ENCODE assay signal across 2 cellular contexts in the genomic region with DNA sequence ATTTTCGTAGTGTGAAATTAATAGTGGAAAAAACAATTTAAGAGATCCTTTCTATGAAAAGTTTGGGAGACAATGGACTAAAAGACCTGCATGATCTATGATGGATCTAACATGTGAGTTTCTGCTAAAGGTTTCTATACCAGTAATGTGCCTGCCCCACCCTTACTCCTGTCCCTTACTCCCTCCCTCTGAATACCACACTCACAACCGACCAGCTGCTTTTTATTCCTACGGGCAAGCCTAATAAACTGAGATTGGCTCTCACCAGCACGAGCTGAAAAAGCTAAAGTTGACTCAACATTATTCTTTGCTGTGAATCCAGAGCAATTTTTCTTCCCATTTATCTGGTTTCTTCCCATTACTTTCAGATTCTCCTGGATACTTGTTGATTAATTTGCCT.
TF ChIP-seq lines count a peak whose summit lies in the region.

No MANE protein-coding gene starts in this region.

TF ChIP-seq in GM23338, 12 proteins besides CTCF, POLR2A, EP300 and RAD21:
- TF ChIP-seq, protein P1, sequence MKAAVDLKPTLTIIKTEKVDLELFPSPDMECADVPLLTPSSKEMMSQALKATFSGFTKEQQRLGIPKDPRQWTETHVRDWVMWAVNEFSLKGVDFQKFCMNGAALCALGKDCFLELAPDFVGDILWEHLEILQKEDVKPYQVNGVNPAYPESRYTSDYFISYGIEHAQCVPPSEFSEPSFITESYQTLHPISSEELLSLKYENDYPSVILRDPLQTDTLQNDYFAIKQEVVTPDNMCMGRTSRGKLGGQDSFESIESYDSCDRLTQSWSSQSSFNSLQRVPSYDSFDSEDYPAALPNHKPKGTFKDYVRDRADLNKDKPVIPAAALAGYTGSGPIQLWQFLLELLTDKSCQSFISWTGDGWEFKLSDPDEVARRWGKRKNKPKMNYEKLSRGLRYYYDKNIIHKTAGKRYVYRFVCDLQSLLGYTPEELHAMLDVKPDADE (IDR thresholded peaks at IDR 0.05), result no peak
- TF ChIP-seq NANOG (IDR thresholded peaks at IDR 0.05; ENCODE audit: borderline replicate concordance), result no peak
- TF ChIP-seq, protein P2, sequence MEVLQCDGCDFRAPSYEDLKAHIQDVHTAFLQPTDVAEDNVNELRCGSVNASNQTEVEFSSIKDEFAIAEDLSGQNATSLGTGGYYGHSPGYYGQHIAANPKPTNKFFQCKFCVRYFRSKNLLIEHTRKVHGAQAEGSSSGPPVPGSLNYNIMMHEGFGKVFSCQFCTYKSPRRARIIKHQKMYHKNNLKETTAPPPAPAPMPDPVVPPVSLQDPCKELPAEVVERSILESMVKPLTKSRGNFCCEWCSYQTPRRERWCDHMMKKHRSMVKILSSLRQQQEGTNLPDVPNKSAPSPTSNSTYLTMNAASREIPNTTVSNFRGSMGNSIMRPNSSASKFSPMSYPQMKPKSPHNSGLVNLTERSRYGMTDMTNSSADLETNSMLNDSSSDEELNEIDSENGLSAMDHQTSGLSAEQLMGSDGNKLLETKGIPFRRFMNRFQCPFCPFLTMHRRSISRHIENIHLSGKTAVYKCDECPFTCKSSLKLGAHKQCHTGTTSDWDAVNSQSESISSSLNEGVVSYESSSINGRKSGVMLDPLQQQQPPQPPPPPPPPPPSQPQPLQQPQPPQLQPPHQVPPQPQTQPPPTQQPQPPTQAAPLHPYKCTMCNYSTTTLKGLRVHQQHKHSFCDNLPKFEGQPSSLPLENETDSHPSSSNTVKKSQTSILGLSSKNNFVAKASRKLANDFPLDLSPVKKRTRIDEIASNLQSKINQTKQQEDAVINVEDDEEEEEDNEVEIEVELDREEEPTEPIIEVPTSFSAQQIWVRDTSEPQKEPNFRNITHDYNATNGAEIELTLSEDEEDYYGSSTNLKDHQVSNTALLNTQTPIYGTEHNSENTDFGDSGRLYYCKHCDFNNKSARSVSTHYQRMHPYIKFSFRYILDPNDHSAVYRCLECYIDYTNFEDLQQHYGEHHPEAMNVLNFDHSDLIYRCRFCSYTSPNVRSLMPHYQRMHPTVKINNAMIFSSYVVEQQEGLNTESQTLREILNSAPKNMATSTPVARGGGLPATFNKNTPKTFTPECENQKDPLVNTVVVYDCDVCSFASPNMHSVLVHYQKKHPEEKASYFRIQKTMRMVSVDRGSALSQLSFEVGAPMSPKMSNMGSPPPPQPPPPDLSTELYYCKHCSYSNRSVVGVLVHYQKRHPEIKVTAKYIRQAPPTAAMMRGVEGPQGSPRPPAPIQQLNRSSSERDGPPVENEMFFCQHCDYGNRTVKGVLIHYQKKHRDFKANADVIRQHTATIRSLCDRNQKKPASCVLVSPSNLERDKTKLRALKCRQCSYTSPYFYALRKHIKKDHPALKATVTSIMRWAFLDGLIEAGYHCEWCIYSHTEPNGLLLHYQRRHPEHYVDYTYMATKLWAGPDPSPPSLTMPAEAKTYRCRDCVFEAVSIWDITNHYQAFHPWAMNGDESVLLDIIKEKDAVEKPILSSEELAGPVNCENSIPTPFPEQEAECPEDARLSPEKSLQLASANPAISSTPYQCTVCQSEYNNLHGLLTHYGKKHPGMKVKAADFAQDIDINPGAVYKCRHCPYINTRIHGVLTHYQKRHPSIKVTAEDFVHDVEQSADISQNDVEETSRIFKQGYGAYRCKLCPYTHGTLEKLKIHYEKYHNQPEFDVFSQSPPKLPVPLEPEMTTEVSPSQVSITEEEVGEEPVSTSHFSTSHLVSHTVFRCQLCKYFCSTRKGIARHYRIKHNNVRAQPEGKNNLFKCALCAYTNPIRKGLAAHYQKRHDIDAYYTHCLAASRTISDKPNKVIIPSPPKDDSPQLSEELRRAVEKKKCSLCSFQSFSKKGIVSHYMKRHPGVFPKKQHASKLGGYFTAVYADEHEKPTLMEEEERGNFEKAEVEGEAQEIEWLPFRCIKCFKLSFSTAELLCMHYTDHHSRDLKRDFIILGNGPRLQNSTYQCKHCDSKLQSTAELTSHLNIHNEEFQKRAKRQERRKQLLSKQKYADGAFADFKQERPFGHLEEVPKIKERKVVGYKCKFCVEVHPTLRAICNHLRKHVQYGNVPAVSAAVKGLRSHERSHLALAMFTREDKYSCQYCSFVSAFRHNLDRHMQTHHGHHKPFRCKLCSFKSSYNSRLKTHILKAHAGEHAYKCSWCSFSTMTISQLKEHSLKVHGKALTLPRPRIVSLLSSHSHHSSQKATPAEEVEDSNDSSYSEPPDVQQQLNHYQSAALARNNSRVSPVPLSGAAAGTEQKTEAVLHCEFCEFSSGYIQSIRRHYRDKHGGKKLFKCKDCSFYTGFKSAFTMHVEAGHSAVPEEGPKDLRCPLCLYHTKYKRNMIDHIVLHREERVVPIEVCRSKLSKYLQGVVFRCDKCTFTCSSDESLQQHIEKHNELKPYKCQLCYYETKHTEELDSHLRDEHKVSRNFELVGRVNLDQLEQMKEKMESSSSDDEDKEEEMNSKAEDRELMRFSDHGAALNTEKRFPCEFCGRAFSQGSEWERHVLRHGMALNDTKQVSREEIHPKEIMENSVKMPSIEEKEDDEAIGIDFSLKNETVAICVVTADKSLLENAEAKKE (CRISPR knock-in tag; IDR thresholded peaks at IDR 0.05), result no peak

TF ChIP-seq in SK-N-SH, 30 proteins besides CTCF, POLR2A, EP300 and RAD21:
- TF ChIP-seq GABPA (IDR thresholded peaks at IDR 0.05; ENCODE audit: low read depth), result no peak
- no peak for TF ChIP-seq CHD2 (IDR thresholded peaks at IDR 0.05; ENCODE audit: low read length, partially characterized antibody)
- TF ChIP-seq POLR2AphosphoS5 (IDR thresholded peaks at IDR 0.05; ENCODE audit: low read depth, low read length), result no peak
- no peak for TF ChIP-seq TCF12 (IDR thresholded peaks at IDR 0.05)
- no peak for TF ChIP-seq RXRA (IDR thresholded peaks at IDR 0.05; ENCODE audit: borderline replicate concordance, low read depth)
- TF ChIP-seq ELF1 (IDR thresholded peaks at IDR 0.05), result no peak
- no peak for TF ChIP-seq FOSL2 (IDR thresholded peaks at IDR 0.05; ENCODE audit: borderline replicate concordance, low read depth)
- TF ChIP-seq, protein P3, sequence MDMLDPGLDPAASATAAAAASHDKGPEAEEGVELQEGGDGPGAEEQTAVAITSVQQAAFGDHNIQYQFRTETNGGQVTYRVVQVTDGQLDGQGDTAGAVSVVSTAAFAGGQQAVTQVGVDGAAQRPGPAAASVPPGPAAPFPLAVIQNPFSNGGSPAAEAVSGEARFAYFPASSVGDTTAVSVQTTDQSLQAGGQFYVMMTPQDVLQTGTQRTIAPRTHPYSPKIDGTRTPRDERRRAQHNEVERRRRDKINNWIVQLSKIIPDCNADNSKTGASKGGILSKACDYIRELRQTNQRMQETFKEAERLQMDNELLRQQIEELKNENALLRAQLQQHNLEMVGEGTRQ (IDR thresholded peaks at IDR 0.05; ENCODE audit: borderline replicate concordance, low read depth, low read length), result no peak
- TF ChIP-seq SIN3A (IDR thresholded peaks at IDR 0.05; ENCODE audit: borderline replicate concordance, low read depth, low read length), result no peak
- no peak for TF ChIP-seq TEAD4 (IDR thresholded peaks at IDR 0.05; ENCODE audit: borderline replicate concordance, insufficient read depth)
- TF ChIP-seq FOXJ3 (CRISPR knock-in tag; IDR thresholded peaks at IDR 0.05), result no peak
- TF ChIP-seq, protein P4, sequence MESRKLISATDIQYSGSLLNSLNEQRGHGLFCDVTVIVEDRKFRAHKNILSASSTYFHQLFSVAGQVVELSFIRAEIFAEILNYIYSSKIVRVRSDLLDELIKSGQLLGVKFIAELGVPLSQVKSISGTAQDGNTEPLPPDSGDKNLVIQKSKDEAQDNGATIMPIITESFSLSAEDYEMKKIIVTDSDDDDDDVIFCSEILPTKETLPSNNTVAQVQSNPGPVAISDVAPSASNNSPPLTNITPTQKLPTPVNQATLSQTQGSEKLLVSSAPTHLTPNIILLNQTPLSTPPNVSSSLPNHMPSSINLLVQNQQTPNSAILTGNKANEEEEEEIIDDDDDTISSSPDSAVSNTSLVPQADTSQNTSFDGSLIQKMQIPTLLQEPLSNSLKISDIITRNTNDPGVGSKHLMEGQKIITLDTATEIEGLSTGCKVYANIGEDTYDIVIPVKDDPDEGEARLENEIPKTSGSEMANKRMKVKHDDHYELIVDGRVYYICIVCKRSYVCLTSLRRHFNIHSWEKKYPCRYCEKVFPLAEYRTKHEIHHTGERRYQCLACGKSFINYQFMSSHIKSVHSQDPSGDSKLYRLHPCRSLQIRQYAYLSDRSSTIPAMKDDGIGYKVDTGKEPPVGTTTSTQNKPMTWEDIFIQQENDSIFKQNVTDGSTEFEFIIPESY (IDR thresholded peaks at IDR 0.05; ENCODE audit: borderline replicate concordance, low read depth), result no peak
- no peak for TF ChIP-seq MXI1 (IDR thresholded peaks at IDR 0.05; ENCODE audit: low read depth, low read length)
- no peak for TF ChIP-seq RCOR1 (IDR thresholded peaks at IDR 0.05; ENCODE audit: low read length)
- TF ChIP-seq MEF2A (IDR thresholded peaks at IDR 0.05; ENCODE audit: borderline replicate concordance, low read depth), result no peak
- TF ChIP-seq, protein P5, sequence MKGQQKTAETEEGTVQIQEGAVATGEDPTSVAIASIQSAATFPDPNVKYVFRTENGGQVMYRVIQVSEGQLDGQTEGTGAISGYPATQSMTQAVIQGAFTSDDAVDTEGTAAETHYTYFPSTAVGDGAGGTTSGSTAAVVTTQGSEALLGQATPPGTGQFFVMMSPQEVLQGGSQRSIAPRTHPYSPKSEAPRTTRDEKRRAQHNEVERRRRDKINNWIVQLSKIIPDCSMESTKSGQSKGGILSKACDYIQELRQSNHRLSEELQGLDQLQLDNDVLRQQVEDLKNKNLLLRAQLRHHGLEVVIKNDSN (IDR thresholded peaks at IDR 0.05; ENCODE audit: borderline replicate concordance, low read depth), result no peak
- no peak for TF ChIP-seq FOXM1 (IDR thresholded peaks at IDR 0.05; ENCODE audit: low read depth)
